1 cellular context compared by ENCODE assay signal in the genomic region with DNA sequence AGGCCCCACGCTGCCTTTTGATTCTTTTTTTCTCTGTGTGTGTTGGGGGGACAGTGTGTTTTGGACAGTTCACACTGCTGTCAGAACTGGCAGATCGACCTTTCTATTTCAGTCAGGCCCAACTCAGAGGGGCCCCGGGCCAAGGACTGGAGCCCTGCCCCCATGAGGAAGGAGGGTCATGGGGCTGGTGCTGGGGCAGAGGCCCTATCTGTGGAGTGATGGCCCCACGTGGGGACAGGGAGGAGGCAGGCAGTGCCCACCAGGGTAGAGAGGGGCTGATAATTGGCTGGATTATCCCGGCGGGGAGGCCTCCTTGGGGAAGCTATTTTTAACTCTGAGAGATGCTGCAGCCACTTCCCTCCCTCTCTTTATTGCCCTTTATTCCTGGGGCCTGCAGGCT.
TF ChIP-seq lines count a peak whose summit lies in the region.

No MANE protein-coding gene starts in this region.

TF ChIP-seq in GM23338, 12 proteins besides CTCF, POLR2A, EP300 and RAD21 (continued from another document):
- TF ChIP-seq, protein P1, sequence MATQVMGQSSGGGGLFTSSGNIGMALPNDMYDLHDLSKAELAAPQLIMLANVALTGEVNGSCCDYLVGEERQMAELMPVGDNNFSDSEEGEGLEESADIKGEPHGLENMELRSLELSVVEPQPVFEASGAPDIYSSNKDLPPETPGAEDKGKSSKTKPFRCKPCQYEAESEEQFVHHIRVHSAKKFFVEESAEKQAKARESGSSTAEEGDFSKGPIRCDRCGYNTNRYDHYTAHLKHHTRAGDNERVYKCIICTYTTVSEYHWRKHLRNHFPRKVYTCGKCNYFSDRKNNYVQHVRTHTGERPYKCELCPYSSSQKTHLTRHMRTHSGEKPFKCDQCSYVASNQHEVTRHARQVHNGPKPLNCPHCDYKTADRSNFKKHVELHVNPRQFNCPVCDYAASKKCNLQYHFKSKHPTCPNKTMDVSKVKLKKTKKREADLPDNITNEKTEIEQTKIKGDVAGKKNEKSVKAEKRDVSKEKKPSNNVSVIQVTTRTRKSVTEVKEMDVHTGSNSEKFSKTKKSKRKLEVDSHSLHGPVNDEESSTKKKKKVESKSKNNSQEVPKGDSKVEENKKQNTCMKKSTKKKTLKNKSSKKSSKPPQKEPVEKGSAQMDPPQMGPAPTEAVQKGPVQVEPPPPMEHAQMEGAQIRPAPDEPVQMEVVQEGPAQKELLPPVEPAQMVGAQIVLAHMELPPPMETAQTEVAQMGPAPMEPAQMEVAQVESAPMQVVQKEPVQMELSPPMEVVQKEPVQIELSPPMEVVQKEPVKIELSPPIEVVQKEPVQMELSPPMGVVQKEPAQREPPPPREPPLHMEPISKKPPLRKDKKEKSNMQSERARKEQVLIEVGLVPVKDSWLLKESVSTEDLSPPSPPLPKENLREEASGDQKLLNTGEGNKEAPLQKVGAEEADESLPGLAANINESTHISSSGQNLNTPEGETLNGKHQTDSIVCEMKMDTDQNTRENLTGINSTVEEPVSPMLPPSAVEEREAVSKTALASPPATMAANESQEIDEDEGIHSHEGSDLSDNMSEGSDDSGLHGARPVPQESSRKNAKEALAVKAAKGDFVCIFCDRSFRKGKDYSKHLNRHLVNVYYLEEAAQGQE (IDR thresholded peaks at IDR 0.05; ENCODE audit: unreplicated experiment), result no peak
- TF ChIP-seq, protein P2, sequence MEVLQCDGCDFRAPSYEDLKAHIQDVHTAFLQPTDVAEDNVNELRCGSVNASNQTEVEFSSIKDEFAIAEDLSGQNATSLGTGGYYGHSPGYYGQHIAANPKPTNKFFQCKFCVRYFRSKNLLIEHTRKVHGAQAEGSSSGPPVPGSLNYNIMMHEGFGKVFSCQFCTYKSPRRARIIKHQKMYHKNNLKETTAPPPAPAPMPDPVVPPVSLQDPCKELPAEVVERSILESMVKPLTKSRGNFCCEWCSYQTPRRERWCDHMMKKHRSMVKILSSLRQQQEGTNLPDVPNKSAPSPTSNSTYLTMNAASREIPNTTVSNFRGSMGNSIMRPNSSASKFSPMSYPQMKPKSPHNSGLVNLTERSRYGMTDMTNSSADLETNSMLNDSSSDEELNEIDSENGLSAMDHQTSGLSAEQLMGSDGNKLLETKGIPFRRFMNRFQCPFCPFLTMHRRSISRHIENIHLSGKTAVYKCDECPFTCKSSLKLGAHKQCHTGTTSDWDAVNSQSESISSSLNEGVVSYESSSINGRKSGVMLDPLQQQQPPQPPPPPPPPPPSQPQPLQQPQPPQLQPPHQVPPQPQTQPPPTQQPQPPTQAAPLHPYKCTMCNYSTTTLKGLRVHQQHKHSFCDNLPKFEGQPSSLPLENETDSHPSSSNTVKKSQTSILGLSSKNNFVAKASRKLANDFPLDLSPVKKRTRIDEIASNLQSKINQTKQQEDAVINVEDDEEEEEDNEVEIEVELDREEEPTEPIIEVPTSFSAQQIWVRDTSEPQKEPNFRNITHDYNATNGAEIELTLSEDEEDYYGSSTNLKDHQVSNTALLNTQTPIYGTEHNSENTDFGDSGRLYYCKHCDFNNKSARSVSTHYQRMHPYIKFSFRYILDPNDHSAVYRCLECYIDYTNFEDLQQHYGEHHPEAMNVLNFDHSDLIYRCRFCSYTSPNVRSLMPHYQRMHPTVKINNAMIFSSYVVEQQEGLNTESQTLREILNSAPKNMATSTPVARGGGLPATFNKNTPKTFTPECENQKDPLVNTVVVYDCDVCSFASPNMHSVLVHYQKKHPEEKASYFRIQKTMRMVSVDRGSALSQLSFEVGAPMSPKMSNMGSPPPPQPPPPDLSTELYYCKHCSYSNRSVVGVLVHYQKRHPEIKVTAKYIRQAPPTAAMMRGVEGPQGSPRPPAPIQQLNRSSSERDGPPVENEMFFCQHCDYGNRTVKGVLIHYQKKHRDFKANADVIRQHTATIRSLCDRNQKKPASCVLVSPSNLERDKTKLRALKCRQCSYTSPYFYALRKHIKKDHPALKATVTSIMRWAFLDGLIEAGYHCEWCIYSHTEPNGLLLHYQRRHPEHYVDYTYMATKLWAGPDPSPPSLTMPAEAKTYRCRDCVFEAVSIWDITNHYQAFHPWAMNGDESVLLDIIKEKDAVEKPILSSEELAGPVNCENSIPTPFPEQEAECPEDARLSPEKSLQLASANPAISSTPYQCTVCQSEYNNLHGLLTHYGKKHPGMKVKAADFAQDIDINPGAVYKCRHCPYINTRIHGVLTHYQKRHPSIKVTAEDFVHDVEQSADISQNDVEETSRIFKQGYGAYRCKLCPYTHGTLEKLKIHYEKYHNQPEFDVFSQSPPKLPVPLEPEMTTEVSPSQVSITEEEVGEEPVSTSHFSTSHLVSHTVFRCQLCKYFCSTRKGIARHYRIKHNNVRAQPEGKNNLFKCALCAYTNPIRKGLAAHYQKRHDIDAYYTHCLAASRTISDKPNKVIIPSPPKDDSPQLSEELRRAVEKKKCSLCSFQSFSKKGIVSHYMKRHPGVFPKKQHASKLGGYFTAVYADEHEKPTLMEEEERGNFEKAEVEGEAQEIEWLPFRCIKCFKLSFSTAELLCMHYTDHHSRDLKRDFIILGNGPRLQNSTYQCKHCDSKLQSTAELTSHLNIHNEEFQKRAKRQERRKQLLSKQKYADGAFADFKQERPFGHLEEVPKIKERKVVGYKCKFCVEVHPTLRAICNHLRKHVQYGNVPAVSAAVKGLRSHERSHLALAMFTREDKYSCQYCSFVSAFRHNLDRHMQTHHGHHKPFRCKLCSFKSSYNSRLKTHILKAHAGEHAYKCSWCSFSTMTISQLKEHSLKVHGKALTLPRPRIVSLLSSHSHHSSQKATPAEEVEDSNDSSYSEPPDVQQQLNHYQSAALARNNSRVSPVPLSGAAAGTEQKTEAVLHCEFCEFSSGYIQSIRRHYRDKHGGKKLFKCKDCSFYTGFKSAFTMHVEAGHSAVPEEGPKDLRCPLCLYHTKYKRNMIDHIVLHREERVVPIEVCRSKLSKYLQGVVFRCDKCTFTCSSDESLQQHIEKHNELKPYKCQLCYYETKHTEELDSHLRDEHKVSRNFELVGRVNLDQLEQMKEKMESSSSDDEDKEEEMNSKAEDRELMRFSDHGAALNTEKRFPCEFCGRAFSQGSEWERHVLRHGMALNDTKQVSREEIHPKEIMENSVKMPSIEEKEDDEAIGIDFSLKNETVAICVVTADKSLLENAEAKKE (CRISPR knock-in tag; IDR thresholded peaks at IDR 0.05), result no peak
- TF ChIP-seq JUNB (IDR thresholded peaks at IDR 0.05; ENCODE audit: unreplicated experiment) (no peak), ZNF114 (CRISPR knock-in tag; IDR thresholded peaks at IDR 0.05) (no peak), EZH2 (IDR thresholded peaks at IDR 0.05; ENCODE audit: low read depth, unreplicated experiment) (no peak)
